In genomic region chr7:101162551-101163280, GRCh38 we compare ENCODE assay signal across 9 cellular contexts. TPM values are rescaled to one million over a fixed set of nuclear protein-coding genes. Genes with fewer than 3 reads are reported as not detected.
A peak's percentile ranks its signal among the peaks of the same experiment; 100 is the strongest.
DNase-seq lines count a peak whose midpoint lies in the region; ATAC-seq and TF ChIP-seq lines count a peak whose summit lies in the region.
"Had no signal": no experiment of that assay in that cellular context is flagged by ENCODE, and none has a peak within 500 bp of the region (broad histone marks: within the 10 kb centered on the region; RNA-seq: fewer than 3 reads in every experiment).

No MANE protein-coding gene starts in this region.

- POLR2A ChIA-PET in activated CD4-positive, alpha-beta T cell treated with anti-CD3 and anti-CD28 coated beads for 36 hours (lab: Charles Lee) = interaction anchor here (0.8 kb wide), 1 partner anchor 81 kb away, joined by 4 read pairs; no protein-coding TSS in a partner anchor
- POLR2A ChIA-PET in WTC11 (lab: Charles Lee) = interaction anchor here (0.7 kb wide), 1 partner anchor 984 kb away, joined by 3 read pairs; no protein-coding TSS in a partner anchor

- intact Hi-C loops in activated CD4-positive, alpha-beta T cell treated with anti-CD3 and anti-CD28 coated beads for 36 hours (cut with DNase I, micrococcal nuclease) = loop anchor here in 1 of 2 experiments (1.0 to 10.0 kb wide), 2 partner anchors 8 to 652 kb away; partner anchors contain the start of genes AP1S1 and CUX1

- H3K9me3 Mint-ChIP-seq in activated CD4-positive, alpha-beta T cell treated with anti-CD3 and anti-CD28 coated beads for 36 hours (ENCODE audit: low read depth) = no peaks in the 10 kb centered on the region
- no peaks in the 10 kb centered on the region for H3K9me3 Mint-ChIP-seq in WTC11

- no peak for ATAC-seq in activated CD4-positive, alpha-beta T cell treated with anti-CD3 and anti-CD28 coated beads for 36 hours
- ATAC-seq in WTC11 (peak; percentile 7), GM19035 (IDR thresholded peaks at IDR 0.05; ENCODE audit: unreplicated experiment) (no peak)

- peaks cover 60% of the 10 kb centered on the region for H3K4me1 ChIP-seq in skeletal muscle satellite cell (ENCODE audit: control insufficient read depth, insufficient read depth, low read length)

- H3K4me2 ChIP-seq in skeletal muscle satellite cell (ENCODE audit: low read length) = peak overlapping the region; percentile 75

- H3K36me3 ChIP-seq in skeletal muscle satellite cell (ENCODE audit: insufficient read depth, low read length) = peaks cover 34% of the 10 kb centered on the region

- peaks cover 28% of the 10 kb centered on the region for H3K36me3 Mint-ChIP-seq in activated CD4-positive, alpha-beta T cell treated with anti-CD3 and anti-CD28 coated beads for 36 hours (ENCODE audit: low read depth)
- peaks cover 5% of the 10 kb centered on the region; the same call in 1 of the 2 replicates for H3K36me3 Mint-ChIP-seq in WTC11

- peak overlapping the region; percentile 41 for H3K4me3 Mint-ChIP-seq in activated CD4-positive, alpha-beta T cell treated with anti-CD3 and anti-CD28 coated beads for 36 hours
- H3K4me3 Mint-ChIP-seq in WTC11 = peak overlapping the region; percentile 71

- H3K27me3 ChIP-seq in skeletal muscle satellite cell (ENCODE audit: control insufficient read depth, insufficient read depth, low read length) = peaks cover 29% of the 10 kb centered on the region

- peak overlapping the region; percentile 56 for H3K4me3 ChIP-seq in skeletal muscle satellite cell (ENCODE audit: low read length)

- no peak overlapping the region for H3K27ac Mint-ChIP-seq in activated CD4-positive, alpha-beta T cell treated with anti-CD3 and anti-CD28 coated beads for 36 hours
- H3K27ac Mint-ChIP-seq in WTC11 = peak overlapping the region; percentile 76; the same call in 1 of the 2 replicates

- CTCF ChIA-PET in activated CD4-positive, alpha-beta T cell treated with anti-CD3 and anti-CD28 coated beads for 36 hours (lab: Charles Lee) = interaction anchor here (0.8 to 1.0 kb wide), 2 partner anchors 19 to 30 kb away, joined by 3 read pairs; no protein-coding TSS in a partner anchor
- CTCF ChIA-PET in WTC11 (lab: Charles Lee) = interaction anchor here (0.6 to 9.0 kb wide), 6 partner anchors 9 to 268 kb away, joined by 3 to 103 read pairs (median 6); no protein-coding TSS in a partner anchor

- DNase-seq in activated CD4-positive, alpha-beta T cell treated with anti-CD3 and anti-CD28 coated beads for 36 hours = peak; percentile 51
- DNase-seq in activated CD4-positive, alpha-beta T cell treated with anti-CD3 and anti-CD28 coated beads for 4 hours = no peak
- peak; percentile 60 for DNase-seq in NCI-H1105 treated with DMSO at 0.1 percent for 48 hours (lab: John Stamatoyannopoulos, UW)
- peak; percentile 74 for DNase-seq in WTC11 (ENCODE audit: low spot score)
- peak; percentile 63 for DNase-seq in glomerular visceral epithelial cell (ENCODE audit: extremely low spot score)
- DNase-seq in GDM1 (lab: John Stamatoyannopoulos, UW) = no peak

- peaks cover 36% of the 10 kb centered on the region for H3K4me1 Mint-ChIP-seq in activated CD4-positive, alpha-beta T cell treated with anti-CD3 and anti-CD28 coated beads for 36 hours
- H3K4me1 Mint-ChIP-seq in WTC11 = peaks cover 57% of the 10 kb centered on the region

- peaks cover 35% of the 10 kb centered on the region for H3K27me3 Mint-ChIP-seq in activated CD4-positive, alpha-beta T cell treated with anti-CD3 and anti-CD28 coated beads for 36 hours
- H3K27me3 Mint-ChIP-seq in WTC11 (ENCODE audit: low read depth) = peaks cover 41% of the 10 kb centered on the region

- H3K9me3 ChIP-seq in skeletal muscle satellite cell (replicated peaks; ENCODE audit: low read length) = no peaks in the 10 kb centered on the region

- H3K9ac ChIP-seq in skeletal muscle satellite cell (ENCODE audit: low read depth, low read length) = no peak overlapping the region

- no peak for TF ChIP-seq CTCF in WTC11 (IDR thresholded peaks at IDR 0.05)

TF ChIP-seq in WTC11, 78 proteins besides CTCF, POLR2A, EP300 and RAD21 (continues in another document):
- TF ChIP-seq ZNF671 (CRISPR knock-in tag; IDR thresholded peaks at IDR 0.05) (no peak), ZNF219 (CRISPR knock-in tag; IDR thresholded peaks at IDR 0.05; ENCODE audit: borderline replicate concordance) (no peak), NFATC4 (CRISPR knock-in tag; IDR thresholded peaks at IDR 0.05) (no peak), SP1 (CRISPR knock-in tag; conservative IDR thresholded peaks at IDR 0.05) (0 out of 2 replicates have a peak, but pooled peaks have one; percentile 48), E2F4 (CRISPR knock-in tag; IDR thresholded peaks at IDR 0.05; ENCODE audit: borderline replicate concordance, low read depth) (0 out of 2 replicates have a peak, but pooled peaks have one; percentile 29), E2F1 (CRISPR knock-in tag; IDR thresholded peaks at IDR 0.05) (0 out of 2 replicates have a peak, but pooled peaks have one; percentile 72), MAX (CRISPR knock-in tag; IDR thresholded peaks at IDR 0.05) (peak; percentile 88), HMGA2 (CRISPR knock-in tag; IDR thresholded peaks at IDR 0.05) (no peak)
- TF ChIP-seq, protein P1, sequence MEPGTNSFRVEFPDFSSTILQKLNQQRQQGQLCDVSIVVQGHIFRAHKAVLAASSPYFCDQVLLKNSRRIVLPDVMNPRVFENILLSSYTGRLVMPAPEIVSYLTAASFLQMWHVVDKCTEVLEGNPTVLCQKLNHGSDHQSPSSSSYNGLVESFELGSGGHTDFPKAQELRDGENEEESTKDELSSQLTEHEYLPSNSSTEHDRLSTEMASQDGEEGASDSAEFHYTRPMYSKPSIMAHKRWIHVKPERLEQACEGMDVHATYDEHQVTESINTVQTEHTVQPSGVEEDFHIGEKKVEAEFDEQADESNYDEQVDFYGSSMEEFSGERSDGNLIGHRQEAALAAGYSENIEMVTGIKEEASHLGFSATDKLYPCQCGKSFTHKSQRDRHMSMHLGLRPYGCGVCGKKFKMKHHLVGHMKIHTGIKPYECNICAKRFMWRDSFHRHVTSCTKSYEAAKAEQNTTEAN (CRISPR knock-in tag; IDR thresholded peaks at IDR 0.05) = 0 out of 2 replicates have a peak, but pooled peaks have one; percentile 51
- TF ChIP-seq, protein P2, sequence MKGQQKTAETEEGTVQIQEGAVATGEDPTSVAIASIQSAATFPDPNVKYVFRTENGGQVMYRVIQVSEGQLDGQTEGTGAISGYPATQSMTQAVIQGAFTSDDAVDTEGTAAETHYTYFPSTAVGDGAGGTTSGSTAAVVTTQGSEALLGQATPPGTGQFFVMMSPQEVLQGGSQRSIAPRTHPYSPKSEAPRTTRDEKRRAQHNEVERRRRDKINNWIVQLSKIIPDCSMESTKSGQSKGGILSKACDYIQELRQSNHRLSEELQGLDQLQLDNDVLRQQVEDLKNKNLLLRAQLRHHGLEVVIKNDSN (CRISPR knock-in tag; IDR thresholded peaks at IDR 0.05) = peak; percentile 66; the same call in 1 of the 2 replicates
- TF ChIP-seq, protein P3, sequence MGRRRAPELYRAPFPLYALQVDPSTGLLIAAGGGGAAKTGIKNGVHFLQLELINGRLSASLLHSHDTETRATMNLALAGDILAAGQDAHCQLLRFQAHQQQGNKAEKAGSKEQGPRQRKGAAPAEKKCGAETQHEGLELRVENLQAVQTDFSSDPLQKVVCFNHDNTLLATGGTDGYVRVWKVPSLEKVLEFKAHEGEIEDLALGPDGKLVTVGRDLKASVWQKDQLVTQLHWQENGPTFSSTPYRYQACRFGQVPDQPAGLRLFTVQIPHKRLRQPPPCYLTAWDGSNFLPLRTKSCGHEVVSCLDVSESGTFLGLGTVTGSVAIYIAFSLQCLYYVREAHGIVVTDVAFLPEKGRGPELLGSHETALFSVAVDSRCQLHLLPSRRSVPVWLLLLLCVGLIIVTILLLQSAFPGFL (CRISPR knock-in tag; IDR thresholded peaks at IDR 0.05; ENCODE audit: borderline replicate concordance) = no peak

RNA-seq across cellular contexts. Expression of gene VGF, which starts 2.7 kb away (rescaled TPM):
- under 1 TPM; 0.09 to 0.11 TPM for total RNA-seq in activated CD4-positive, alpha-beta T cell treated with anti-CD3 and anti-CD28 coated beads for 36 hours
- 5.2 to 6.4 TPM (median 5.6 TPM) in 3 replicates for total RNA-seq in WTC11 (2021)
- total RNA-seq in skeletal muscle satellite cell (2012; rRNA removed) = 0.22 and 2.8 TPM in 2 replicates

RNA-seq across cellular contexts. Expression of gene AP1S1, which starts 8.4 kb away (rescaled TPM):
- 10 to 100 TPM; 33.7 to 43.0 TPM for total RNA-seq in activated CD4-positive, alpha-beta T cell treated with anti-CD3 and anti-CD28 coated beads for 36 hours
- 60.7 to 80.0 TPM (median 78.2 TPM) in 3 replicates for total RNA-seq in WTC11 (2021)
- total RNA-seq in skeletal muscle satellite cell (2012; rRNA removed) = 160 and 168 TPM in 2 replicates

RNA-seq across cellular contexts. Expression of gene NAT16, which starts 17.4 kb away (rescaled TPM):
- not detected for total RNA-seq in activated CD4-positive, alpha-beta T cell treated with anti-CD3 and anti-CD28 coated beads for 36 hours
- 0.32 to 0.62 TPM (median 0.39 TPM) in 3 replicates for total RNA-seq in WTC11 (2021)
- not detected in 2 replicates for total RNA-seq in skeletal muscle satellite cell (2012; rRNA removed)

RNA-seq across cellular contexts. Expression of gene SERPINE1, which starts 35.8 kb away (rescaled TPM):
- under 1 TPM; 0.05 to 0.07 TPM for total RNA-seq in activated CD4-positive, alpha-beta T cell treated with anti-CD3 and anti-CD28 coated beads for 36 hours
- total RNA-seq in WTC11 (2021) = 1.1 to 2.6 TPM (median 2.2 TPM) in 3 replicates
- 1,333 and 2,370 TPM in 2 replicates for total RNA-seq in skeletal muscle satellite cell (2012; rRNA removed)

RNA-seq across cellular contexts. Expression of gene MOGAT3, which starts 38.1 kb away (rescaled TPM):
- total RNA-seq in activated CD4-positive, alpha-beta T cell treated with anti-CD3 and anti-CD28 coated beads for 36 hours = not detected
- total RNA-seq in WTC11 (2021) = 0.81 to 0.92 TPM (median 0.82 TPM) in 3 replicates
- total RNA-seq in skeletal muscle satellite cell (2012; rRNA removed) = not detected in 2 replicates
- total RNA-seq: frontal cortex had no signal

Comparison
In these comparisons a context has a peak if more than half of its experiments do, and no peak if none do; other contexts are left out.
1. DNase-seq: peak in activated CD4-positive, alpha-beta T cell treated with anti-CD3 and anti-CD28 coated beads for 36 hours (single experiment), NCI-H1105 treated with DMSO at 0.1 percent for 48 hours (single experiment), WTC11 (single experiment) and glomerular visceral epithelial cell (single experiment); none in activated CD4-positive, alpha-beta T cell treated with anti-CD3 and anti-CD28 coated beads for 4 hours (0 of 2) and GDM1 (single experiment).